ENCODE assay signal across 23 cellular contexts in genomic region chr7:55142919-55143600, GRCh38.
"Had no signal": no experiment of that assay in that cellular context is flagged by ENCODE, and none has a peak within 500 bp of the region (broad histone marks: within the 10 kb centered on the region; RNA-seq: fewer than 3 reads in every experiment).

No MANE protein-coding gene starts in this region.

- H3K27me3 ChIP-seq: left lung, pancreas, suprapubic skin, tibial artery, upper lobe of right lung had no signal

- H3K4me3 Mint-ChIP-seq: activated CD4-positive, alpha-beta T cell treated with anti-CD3 and anti-CD28 coated beads, Interleukin-2, amount 10 ng/mL, durations not matched to agents 7 days and 5 days; activated CD8-positive, alpha-beta T cell treated with anti-CD3 and anti-CD28 coated beads for 36 hours; activated T-cell treated with anti-CD3 and anti-CD28 coated beads, Interleukin-2, amount 50 U/mL, for 4 hours; activated T-helper 17 cell treated with anti-CD3 and anti-CD28 coated beads, Interleukin-2, amount 50 U/mL, for 72 hours had no signal

- DNase-seq: activated CD4-positive, alpha-beta T cell treated with anti-CD3 and anti-CD28 coated beads, Interleukin-2, amount 10 ng/mL, durations not matched to agents 7 days and 5 days; activated CD4-positive, CD25-positive, alpha-beta regulatory T cell treated with anti-CD3 and anti-CD28 coated beads, Interleukin-2, amount 50 U/mL, for 72 hours; activated CD8-positive, alpha-beta T cell treated with anti-CD3 and anti-CD28 coated beads for 36 hours; activated gamma-delta T cell treated with Interleukin-2 at 50 U/mL for 16 hours; activated naive CD4-positive, alpha-beta T cell treated with anti-CD3 and anti-CD28 coated beads, Interleukin-2, amount 50 U/mL, for 16 hours; activated T-cell treated with anti-CD3 and anti-CD28 coated beads, Interleukin-2, amount 50 U/mL, for 4 hours; dermis blood vessel endothelial cell; effector memory CD4-positive, alpha-beta T cell; foreskin melanocyte; heart right ventricle; left lung; pancreas; psoas muscle; stimulated activated CD4-positive, alpha-beta T cell treated with anti-CD3 and anti-CD28 coated beads, Interleukin-15, amount 100 ng/mL, for 24 hours; stimulated activated CD4-positive, alpha-beta T cell treated with anti-CD3 and anti-CD28 coated beads, Interleukin-2, amount 100 ng/mL, for 24 hours; stimulated activated naive CD4-positive, alpha-beta T cell; T-helper 2 cell; tibial artery; upper lobe of right lung had no signal

- H3K9me3 Mint-ChIP-seq: activated CD4-positive, alpha-beta T cell treated with anti-CD3 and anti-CD28 coated beads, Interleukin-2, amount 10 ng/mL, durations not matched to agents 7 days and 5 days had no signal

- H3K27ac ChIP-seq: heart right ventricle, left lung, pancreas, psoas muscle, suprapubic skin, tibial artery, upper lobe of right lung had no signal

- ATAC-seq: activated CD8-positive, alpha-beta T cell treated with anti-CD3 and anti-CD28 coated beads for 36 hours; activated T-cell treated with anti-CD3 and anti-CD28 coated beads, Interleukin-2, amount 50 U/mL, for 4 hours; activated T-helper 17 cell treated with anti-CD3 and anti-CD28 coated beads, Interleukin-2, amount 50 U/mL, for 72 hours; heart right ventricle; left lung; pancreas; psoas muscle; upper lobe of right lung had no signal

- H3K27ac Mint-ChIP-seq: activated CD4-positive, alpha-beta T cell treated with anti-CD3 and anti-CD28 coated beads, Interleukin-2, amount 10 ng/mL, durations not matched to agents 7 days and 5 days; activated CD8-positive, alpha-beta T cell treated with anti-CD3 and anti-CD28 coated beads for 36 hours; activated T-helper 17 cell treated with anti-CD3 and anti-CD28 coated beads, Interleukin-2, amount 50 U/mL, for 72 hours had no signal

- FAIRE-seq: colon, pancreas had no signal

- H3K4me1 Mint-ChIP-seq: activated CD4-positive, alpha-beta T cell treated with anti-CD3 and anti-CD28 coated beads, Interleukin-2, amount 10 ng/mL, durations not matched to agents 7 days and 5 days; activated T-helper 17 cell treated with anti-CD3 and anti-CD28 coated beads, Interleukin-2, amount 50 U/mL, for 72 hours had no signal

- H3K4me3 ChIP-seq: heart right ventricle, left lung, lung, pancreas, psoas muscle, suprapubic skin, tibial artery, upper lobe of right lung had no signal

- H3K9me3 ChIP-seq: pancreas, suprapubic skin, tibial artery, upper lobe of right lung had no signal

- H3K4me1 ChIP-seq: left lung, pancreas, upper lobe of right lung had no signal
